ENCODE assay signal across 8 cellular contexts in the genomic region with DNA sequence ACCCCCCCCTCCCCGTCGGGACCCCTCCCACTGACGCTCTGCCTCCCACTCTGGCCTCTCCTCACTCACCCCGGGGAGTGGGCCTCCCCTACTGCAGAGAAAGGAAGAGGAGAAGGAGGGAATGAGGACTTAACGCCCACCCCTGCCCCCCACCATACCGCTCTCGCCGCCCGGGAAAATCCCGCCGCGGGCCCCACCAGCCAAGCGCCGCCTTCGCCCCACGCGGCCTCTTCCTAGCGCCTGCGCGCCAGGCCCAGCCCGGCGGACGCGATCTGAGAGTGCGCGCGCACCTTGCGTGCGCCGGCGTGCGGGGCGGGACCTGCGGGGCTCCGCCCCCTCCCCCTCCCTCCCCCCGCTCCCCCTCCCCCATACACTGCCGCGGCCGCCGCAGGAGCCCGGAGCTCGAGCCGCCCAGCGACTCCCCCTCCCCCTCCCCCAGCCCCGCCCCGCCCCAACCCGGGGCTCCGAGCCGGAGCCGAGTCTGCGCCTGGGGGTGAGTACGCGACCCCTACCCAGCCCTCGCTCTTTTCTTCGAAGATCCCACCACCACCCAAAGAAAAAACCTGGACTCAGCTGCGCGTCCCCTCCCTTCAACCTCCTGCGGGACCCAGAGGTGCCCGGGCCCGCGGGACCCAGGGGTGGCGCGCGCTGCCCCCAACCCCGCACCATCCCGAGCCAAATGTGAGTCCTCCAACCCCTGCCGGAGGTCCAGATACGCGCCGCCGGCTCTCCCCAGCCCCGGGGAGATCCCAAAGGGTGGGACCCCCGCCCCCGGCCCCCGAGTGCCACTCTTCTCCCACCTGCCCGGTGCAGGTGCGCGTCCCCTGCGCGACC. TPM values are rescaled to one million over a fixed set of nuclear protein-coding genes. Genes with fewer than 3 reads are reported as not detected.
DNase-seq lines count a peak whose midpoint lies in the region; ATAC-seq and TF ChIP-seq lines count a peak whose summit lies in the region.

A gene (minus strand): TSS at position 267 of the 834 bp plus-strand sequence. CDS start 10,841 bp downstream, outside the sequence.
A gene (plus strand): TSS at position 369 of the 834 bp plus-strand sequence. CDS start 7,031 bp downstream, outside the sequence.

- ATAC-seq in GM19395 (IDR thresholded peaks at IDR 0.05; ENCODE audit: unreplicated experiment) = peak; percentile 59

- 0 out of 2 replicates have a peak, but pooled peaks have one; percentile 2 for TF ChIP-seq CTCF in OCI-LY7 (conservative IDR thresholded peaks at IDR 0.05; ENCODE audit: low read length)

- peak; percentile 96 for DNase-seq in CD1c-positive myeloid dendritic cell (ENCODE audit: extremely low spot score)
- peak; percentile 86 for DNase-seq in HT-29 (ENCODE audit: low spot score)
- DNase-seq in OCI-LY7 (ENCODE audit: low spot score) = peak; percentile 93
- DNase-seq in activated T-cell treated with anti-CD3 and anti-CD28 coated beads for 4 hours = peak; percentile 85
- no peak for DNase-seq in epithelial cell of prostate (ENCODE audit: low read depth, low spot score)
- DNase-seq in mucosa of gallbladder (ENCODE audit: low spot score) = peak; percentile 91
- DNase-seq in stimulated activated CD8-positive, alpha-beta memory T cell treated with anti-CD3 and anti-CD28 coated beads, Interleukin-4, amount 100 ng/mL, for 24 hours (ENCODE audit: low read depth) = peak; percentile 86

- BruUV-seq in OCI-LY7 (replicated peaks; lab: Mats Ljungman, UMichigan) = no TSS peak

- peaks cover 19% of the 10 kb centered on the region for H3K36me3 ChIP-seq in OCI-LY7 (ENCODE audit: insufficient read depth, low read length)

- peaks cover 47% of the 10 kb centered on the region for H3K79me2 ChIP-seq in OCI-LY7 (ENCODE audit: insufficient read depth, low read depth, low read length)

- peak within 1 kb of the TSS; percentile 95 for H3K4me3 ChIP-seq in OCI-LY7 (ENCODE audit: low read depth, low read length, poor library complexity, severe bottlenecking)

- no peaks in the 10 kb centered on the region for H3K9me3 ChIP-seq in OCI-LY7 (ENCODE audit: low read length)

- H3K9me2 ChIP-seq in OCI-LY7 (ENCODE audit: insufficient read depth, low read length) = no peaks in the 10 kb centered on the region

- CTCF ChIA-PET in OCI-LY7 (lab: Charles Lee; ENCODE audit: unreplicated experiment) = interaction anchor here (1.0 kb wide), 1 partner anchor 53 kb away, joined by 3 read pairs; no protein-coding TSS in a partner anchor

- H2AFZ ChIP-seq in OCI-LY7 (ENCODE audit: low read length) = peak within 1 kb of the TSS; percentile 91

- intact Hi-C loops in OCI-LY7 (cut with micrococcal nuclease; ENCODE audit: unreplicated experiment) = no loop called here

- H4K20me1 ChIP-seq in OCI-LY7 (ENCODE audit: insufficient read depth, low read length) = peaks cover 31% of the 10 kb centered on the region

- H3K27ac ChIP-seq in OCI-LY7 (ENCODE audit: low read depth, low read length, poor library complexity, severe bottlenecking) (peak within 1 kb of the TSS; percentile 40), epithelial cell of prostate (peak within 1 kb of the TSS; percentile 74)

- peak within 1 kb of the TSS; percentile 98 for H3K4me2 ChIP-seq in OCI-LY7 (ENCODE audit: low read length)

- POLR2A ChIA-PET in OCI-LY7 (lab: Charles Lee) = interaction anchor here (0.6 to 0.8 kb wide), 6 partner anchors 55 to 953 kb away, joined by 3 to 6 read pairs (median 4); a partner anchor contains a TSS

- H3K4me1 ChIP-seq in OCI-LY7 (ENCODE audit: insufficient read depth, low read length, poor library complexity, severe bottlenecking) = peaks cover 45% of the 10 kb centered on the region

RNA-seq across cellular contexts. Expression of the first gene that starts in this region (rescaled TPM):
- 158 and 160 TPM in 2 replicates for total RNA-seq in HT-29 (2014; rRNA removed; shearing (Covaris generic))
- 87.2 and 97.8 TPM in 2 replicates for total RNA-seq in OCI-LY7 (2014; rRNA removed; shearing (Covaris generic))
- total RNA-seq in OCI-LY7 (2022) (42.8 and 51.3 TPM in 2 replicates), mucosa of gallbladder (30.7 TPM)

RNA-seq across cellular contexts. Expression of the second gene that starts in this region (rescaled TPM):
- total RNA-seq in HT-29 (2014; rRNA removed; shearing (Covaris generic)) = 23.3 and 23.9 TPM in 2 replicates
- total RNA-seq in OCI-LY7 (2014; rRNA removed; shearing (Covaris generic)) = 3.7 and 5.4 TPM in 2 replicates
- 10.0 and 10.2 TPM in 2 replicates for total RNA-seq in OCI-LY7 (2022)
- total RNA-seq in mucosa of gallbladder = 71.8 TPM
